ENCODE assay signal across 21 cellular contexts in genomic region chr15:69544349-69545113, GRCh38.
"Had no signal": no experiment of that assay in that cellular context is flagged by ENCODE, and none has a peak within 500 bp of the region (broad histone marks: within the 10 kb centered on the region; RNA-seq: fewer than 3 reads in every experiment).

No MANE protein-coding gene starts in this region.

- ATAC-seq: T-cell had no signal

- H3K9me3 ChIP-seq: MG63, SK-N-SH had no signal

- H3K4me2 ChIP-seq: SK-N-SH had no signal

- H3K27me3 ChIP-seq: MG63 had no signal

- H3K4me3 Mint-ChIP-seq: T-cell had no signal

- H3K36me3 ChIP-seq: MG63 had no signal

- H3K9me3 Mint-ChIP-seq: T-cell had no signal

- H3K27ac Mint-ChIP-seq: T-cell had no signal

- H3K4me1 Mint-ChIP-seq: T-cell had no signal

- H3K27ac ChIP-seq: HL-60 had no signal

- H3K36me3 Mint-ChIP-seq: T-cell had no signal

- H3K9ac ChIP-seq: SK-N-SH had no signal

- H3K4me3 ChIP-seq: MG63 had no signal

- DNase-seq: IMR-90, Karpas-422, KG1, NCI-H1092 treated with DMSO at 0.1 percent for 48 hours, NCI-H1436, NCI-H187, NCI-H2029, NCI-H2081 treated with DMSO at 0.1 percent for 48 hours, NCI-H2171, NCI-H226, NCI-H446, NCI-H510A, NCI-H524 treated with DMSO at 0.1 percent for 48 hours, NCI-H774, RPMI8226, SHP77, SK-N-SH, SW 1271, T-cell had no signal
